In the genomic region with DNA sequence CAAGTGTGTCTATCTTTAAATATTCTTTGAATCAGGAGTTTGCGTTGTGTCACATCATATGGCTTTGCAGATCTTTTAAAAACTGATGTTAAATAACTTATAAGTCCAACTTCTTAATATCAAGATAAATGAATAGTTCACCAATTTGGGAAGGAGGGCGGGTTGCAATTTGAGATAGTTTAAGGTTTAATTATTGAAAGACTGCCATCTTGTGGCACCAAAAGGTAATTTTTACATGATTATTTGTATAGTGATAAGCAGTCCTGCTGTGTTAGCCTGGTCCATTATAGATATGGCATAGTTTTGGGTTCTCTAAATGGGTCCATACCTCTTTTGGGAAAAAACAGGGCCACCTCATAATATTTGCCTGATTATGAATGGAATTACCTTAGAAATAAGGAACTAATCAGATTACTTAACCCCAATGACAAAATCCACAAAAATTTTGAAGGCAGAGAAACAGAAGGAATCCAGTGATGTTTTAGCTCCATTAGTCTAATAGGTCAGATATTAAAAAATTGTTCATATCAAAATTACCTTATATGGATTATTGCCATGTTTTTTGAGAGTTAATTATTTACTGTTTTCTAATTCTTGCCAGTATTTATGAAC, we compare ENCODE assay signal across 7 cellular contexts.
DNase-seq lines count a peak whose midpoint lies in the region; ATAC-seq, FAIRE-seq and TF ChIP-seq lines count a peak whose summit lies in the region.

No MANE protein-coding gene starts in this region.

- peak; percentile 25; the same call in 1 of the 2 replicates for TF ChIP-seq CTCF in WERI-Rb-1 (IDR thresholded peaks at IDR 0.05; ENCODE audit: low read depth, low read length)

- H3K36me3 ChIP-seq in H7 (replicated peaks; ENCODE audit: control insufficient read depth, insufficient read depth, low read length) (no peaks in the 10 kb centered on the region), WERI-Rb-1 (peaks cover 7% of the 10 kb centered on the region), small intestine (ENCODE audit: control insufficient read depth in 2 of 2, insufficient read depth in 2 of 2, low read length in 2 of 2) (no peaks in the 10 kb centered on the region)

- intact Hi-C loops in left ventricle myocardium superior (cut with micrococcal nuclease) = no loop called here

- DNase-seq in ELR (ENCODE audit: low read depth) (peak; percentile 75), H7 (peak; percentile 28), NCI-H2107 (lab: John Stamatoyannopoulos, UW) (peak; percentile 77), WERI-Rb-1 (no peak), left ventricle myocardium superior (no peak), small intestine (peak; percentile 46)

- H3K9me3 ChIP-seq in WERI-Rb-1 (ENCODE audit: severe bottlenecking) (no peaks in the 10 kb centered on the region), small intestine (ENCODE audit: control insufficient read depth, low read depth) (no peaks in the 10 kb centered on the region)

- H3K27me3 ChIP-seq in H7 (ENCODE audit: control insufficient read depth, insufficient read depth, low read length) = no peaks in the 10 kb centered on the region
- no peaks in the 10 kb centered on the region for H3K27me3 ChIP-seq in WERI-Rb-1 (ENCODE audit: insufficient read depth, low read depth, severe bottlenecking)
- no peaks in the 10 kb centered on the region for H3K27me3 ChIP-seq in small intestine (ENCODE audit: control insufficient read depth in 2 of 2, insufficient read depth in 2 of 2, low read length in 2 of 2)

- H3K27ac ChIP-seq in WERI-Rb-1 (no peak overlapping the region), small intestine (ENCODE audit: low read depth in 1 of 2, low read length in 1 of 2) (no peak overlapping the region)

- no peak overlapping the region for H3K4me3 ChIP-seq in H7 (ENCODE audit: insufficient read depth, low read depth, low read length)
- no peak overlapping the region for H3K4me3 ChIP-seq in WERI-Rb-1 (ENCODE audit: low read depth, low read length)
- H3K4me3 ChIP-seq in small intestine (ENCODE audit: low read depth in 1 of 2, low read length in 2 of 2) = no peak overlapping the region

- WGBS in small intestine, 3 donors = 8 to 14% (median 11%) methylated on average over 2 of the region's 2 CpGs

- no peaks in the 10 kb centered on the region for H3K4me1 ChIP-seq in small intestine (ENCODE audit: control insufficient read depth in 2 of 2, insufficient read depth in 1 of 2, low read depth in 1 of 2, low read length in 1 of 2)

- peak; percentile 39 for FAIRE-seq in small intestine (lab: Jason Lieb, UNC)

- ATAC-seq in left ventricle myocardium superior (peak; percentile 70), GM19324 (IDR thresholded peaks at IDR 0.05; ENCODE audit: low FRiP score, unreplicated experiment) (no peak)

Comparison
In these comparisons a context has a peak if more than half of its experiments do, and no peak if none do; other contexts are left out.
1. DNase-seq: peak in ELR (single experiment), H7 (single experiment), NCI-H2107 (single experiment) and small intestine (single experiment); none in WERI-Rb-1 (single experiment) and left ventricle myocardium superior (single experiment).